8 cellular contexts compared by ENCODE assay signal in the genomic region with DNA sequence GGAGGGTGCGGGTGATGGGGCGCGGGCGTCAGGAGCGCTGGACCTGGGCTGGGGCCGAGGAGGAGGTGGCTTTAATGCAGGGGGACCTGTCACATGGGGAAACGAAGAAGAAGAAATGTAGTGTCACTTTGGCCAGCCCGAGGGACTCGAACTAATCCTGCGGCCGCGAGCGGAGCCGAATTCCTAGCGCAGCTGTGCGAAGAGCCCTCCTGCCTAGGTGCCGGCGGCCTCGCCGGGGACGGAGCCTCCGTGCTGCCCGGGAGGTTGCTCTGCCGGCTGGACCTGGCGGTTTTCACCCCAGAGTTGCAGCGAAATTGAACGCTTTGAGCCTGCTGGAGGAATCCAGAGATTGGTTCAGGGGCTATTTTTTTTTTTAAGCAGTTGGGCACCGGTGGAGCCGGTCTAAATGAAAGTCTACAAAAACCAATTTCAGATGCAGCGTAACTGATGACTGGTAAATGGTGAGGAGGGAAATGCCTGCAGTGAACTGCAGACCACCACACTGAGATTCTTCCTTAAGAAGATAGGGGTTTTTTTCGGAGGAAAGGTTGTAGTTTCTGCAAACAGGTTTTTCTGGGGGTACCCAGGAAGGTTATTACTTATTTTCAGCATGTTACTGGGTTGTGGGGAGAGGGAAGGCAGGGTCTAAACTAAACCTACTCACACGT. TPM values are rescaled to one million over a fixed set of nuclear protein-coding genes. Genes with fewer than 3 reads are reported as not detected.
DNase-seq lines count a peak whose midpoint lies in the region; ATAC-seq and TF ChIP-seq lines count a peak whose summit lies in the region.

No MANE protein-coding gene starts in this region.

- ATAC-seq in activated B cell treated with CpG ODN at 0.5 μM for 24 hours (ENCODE audit: low read depth) (no peak), left ventricle myocardium superior (peak; percentile 56), GM18517 (IDR thresholded peaks at IDR 0.05; ENCODE audit: unreplicated experiment) (no peak), HG03457 (IDR thresholded peaks at IDR 0.05; ENCODE audit: unreplicated experiment) (no peak), GM18868 (IDR thresholded peaks at IDR 0.05; ENCODE audit: unreplicated experiment) (no peak)

- peak; percentile 2 for DNase-seq in activated CD4-positive, alpha-beta T cell treated with anti-CD3 and anti-CD28 coated beads for 48 hours
- DNase-seq in activated CD4-positive, alpha-beta T cell treated with anti-CD3 and anti-CD28 coated beads, Interleukin-2, amount 50 U/mL, for 4 hours, result no peak
- no peak for DNase-seq in activated B cell treated with CpG ODN at 0.5 μM for 24 hours
- DNase-seq in left ventricle myocardium superior, result peak; percentile 43
- DNase-seq in retina, result peak; percentile 73

- CTCF ChIA-PET in activated B cell treated with CpG ODN at 0.5 μM for 24 hours (lab: Charles Lee), result no interaction called here

- H3K27ac Mint-ChIP-seq in activated B cell treated with CpG ODN at 0.5 μM for 24 hours, result no peak overlapping the region

- no peak for TF ChIP-seq CTCF in activated B cell treated with CpG ODN at 0.5 μM for 24 hours (IDR thresholded peaks at IDR 0.05)

- no peaks in the 10 kb centered on the region for H3K9me3 Mint-ChIP-seq in activated B cell treated with CpG ODN at 0.5 μM for 24 hours

- intact Hi-C loops in activated B cell treated with CpG ODN at 0.5 μM for 24 hours (cut with micrococcal nuclease), result loop anchor here (5.0 kb wide), 1 partner anchor 1712 kb away; no protein-coding TSS in a partner anchor
- intact Hi-C loops in left ventricle myocardium superior (cut with micrococcal nuclease), result no loop called here

- peaks cover 8% of the 10 kb centered on the region for H3K4me1 Mint-ChIP-seq in activated B cell treated with CpG ODN at 0.5 μM for 24 hours

- H3K27me3 Mint-ChIP-seq in activated B cell treated with CpG ODN at 0.5 μM for 24 hours, result peaks cover 37% of the 10 kb centered on the region

- H3K36me3 Mint-ChIP-seq in activated B cell treated with CpG ODN at 0.5 μM for 24 hours (ENCODE audit: low read depth), result no peaks in the 10 kb centered on the region

- H3K4me3 Mint-ChIP-seq in activated B cell treated with CpG ODN at 0.5 μM for 24 hours, result peak overlapping the region; percentile 21

- POLR2A ChIA-PET in activated B cell treated with CpG ODN at 0.5 μM for 24 hours (lab: Charles Lee), result no interaction called here

RNA-seq across cellular contexts. Expression of a gene that starts 0.7 kb away (rescaled TPM):
- total RNA-seq in activated B cell treated with CpG ODN at 0.5 μM for 24 hours (not detected in 2 replicates), left ventricle myocardium superior (0.52 TPM)

Comparison
In these comparisons a context has a peak if more than half of its experiments do, and no peak if none do; other contexts are left out.
1. DNase-seq: peak in activated CD4-positive, alpha-beta T cell treated with anti-CD3 and anti-CD28 coated beads for 48 hours (single experiment), left ventricle myocardium superior (single experiment) and retina (single experiment); none in activated CD4-positive, alpha-beta T cell treated with anti-CD3 and anti-CD28 coated beads, Interleukin-2, amount 50 U/mL, for 4 hours (0 of 2) and activated B cell treated with CpG ODN at 0.5 μM for 24 hours (single experiment).